1 cellular context compared by ENCODE assay signal in genomic region chr20:44450938-44451450, GRCh38.
TF ChIP-seq lines count a peak whose summit lies in the region.

No MANE protein-coding gene starts in this region.

TF ChIP-seq in HepG2, 621 proteins besides CTCF, POLR2A, EP300 and RAD21 (continued from another document):
- TF ChIP-seq ZBTB39 (CRISPR knock-in tag; IDR thresholded peaks at IDR 0.05) (no peak), SP1 (IDR thresholded peaks at IDR 0.05) (no peak), SP1 (CRISPR knock-in tag; IDR thresholded peaks at IDR 0.05) (no peak), ZFP41 (CRISPR knock-in tag; IDR thresholded peaks at IDR 0.05; ENCODE audit: borderline replicate concordance) (no peak), NR2F6 (IDR thresholded peaks at IDR 0.05) (no peak), NR2F6 (CRISPR knock-in tag; IDR thresholded peaks at IDR 0.05) (0 out of 2 replicates have a peak, but pooled peaks have one; percentile 7)
TF ChIP-seq in HepG2: peak in this region for 82.
